In the genomic region with DNA sequence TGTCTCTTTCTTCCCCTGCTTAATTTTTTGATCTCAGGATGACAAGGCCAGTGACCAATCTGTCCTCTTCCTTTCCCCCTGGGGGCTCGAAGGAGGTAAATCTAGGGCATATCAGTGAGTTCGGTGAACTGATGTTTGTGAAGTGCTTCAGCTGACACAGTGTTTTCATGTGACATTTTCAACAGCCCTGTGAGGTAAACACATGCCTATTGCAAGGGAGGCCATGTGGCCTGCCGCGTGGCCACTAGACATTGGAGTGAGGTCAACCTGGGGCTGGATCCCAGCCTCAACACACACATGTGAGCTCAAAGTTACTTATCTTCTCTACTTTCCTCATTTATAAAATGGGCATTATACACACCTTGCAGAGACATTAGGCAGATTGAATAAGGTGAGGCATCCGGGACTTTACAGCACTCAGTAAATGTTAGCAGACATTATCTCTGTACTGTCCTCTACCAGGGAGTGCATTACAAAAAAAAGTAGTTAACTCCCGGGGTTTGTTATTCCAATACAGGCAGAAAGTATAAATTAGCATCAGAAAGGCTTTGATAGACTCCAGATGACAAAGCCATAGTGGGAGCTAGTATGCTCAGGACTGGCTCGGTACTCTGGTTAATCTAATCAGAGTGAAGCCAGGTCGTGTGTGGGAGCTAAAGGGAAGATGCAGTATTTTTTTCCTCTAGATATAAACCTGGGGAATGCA, we compare ENCODE assay signal across 19 cellular contexts.
A peak's percentile ranks its signal among the peaks of the same experiment; 100 is the strongest.
DNase-seq lines count a peak whose midpoint lies in the region; ATAC-seq and TF ChIP-seq lines count a peak whose summit lies in the region.
"Had no signal": no experiment of that assay in that cellular context is flagged by ENCODE, and none has a peak within 500 bp of the region (broad histone marks: within the 10 kb centered on the region; RNA-seq: fewer than 3 reads in every experiment).

No MANE protein-coding gene starts in this region.

- H3K18ac ChIP-seq in mesenchymal stem cell (ENCODE audit: low read depth in 1 of 2, low read length in 2 of 2) = no peak overlapping the region

- H3K4ac ChIP-seq in mesenchymal stem cell (ENCODE audit: low read depth in 1 of 2, low read length in 2 of 2) = no peak overlapping the region

- H2BK120ac ChIP-seq in mesenchymal stem cell (ENCODE audit: low read depth, low read length) = no peak overlapping the region

- no peak for TF ChIP-seq POLR2A in gastroesophageal sphincter (IDR thresholded peaks at IDR 0.05)
- no peak for TF ChIP-seq POLR2A in GM18505 (IDR thresholded peaks at IDR 0.05; ENCODE audit: borderline replicate concordance, extremely low read depth, insufficient read depth, insufficient read length)

- no peak overlapping the region for H2AK5ac ChIP-seq in mesenchymal stem cell (ENCODE audit: low read length, severe bottlenecking)

- TF ChIP-seq CTCF in gastroesophageal sphincter (IDR thresholded peaks at IDR 0.05) = no peak

- H3K36me3 ChIP-seq in HUES48 (ENCODE audit: control insufficient read depth, insufficient read depth, low read length) (no peaks in the 10 kb centered on the region), gastroesophageal sphincter (no peaks in the 10 kb centered on the region), mesenchymal stem cell (ENCODE audit: control insufficient read depth in 1 of 2, insufficient read depth in 2 of 2, low read depth in 1 of 2, low read length in 2 of 2) (no peaks in the 10 kb centered on the region), stomach smooth muscle (ENCODE audit: control insufficient read depth in 2 of 2, insufficient read depth in 2 of 2, low read length in 2 of 2) (no peaks in the 10 kb centered on the region)
- H3K36me3 ChIP-seq: neutrophil, Peyer's patch had no signal

- H2BK5ac ChIP-seq in mesenchymal stem cell (ENCODE audit: low read depth, low read length, poor library complexity, severe bottlenecking) = no peak overlapping the region

- no peak overlapping the region; the same call in 1 of the 2 replicates for H3K4me3 ChIP-seq in HUES48 (ENCODE audit: low read depth, low read length)
- no peak overlapping the region for H3K4me3 ChIP-seq in gastroesophageal sphincter
- H3K4me3 ChIP-seq in mesenchymal stem cell (ENCODE audit: insufficient read depth in 1 of 2, low read depth in 1 of 2, low read length in 2 of 2) = no peak overlapping the region
- no peak overlapping the region for H3K4me3 ChIP-seq in stomach smooth muscle (ENCODE audit: low read length in 2 of 2)
- H3K4me3 ChIP-seq: Peyer's patch, skin epidermis had no signal

- no peak overlapping the region for H3K14ac ChIP-seq in mesenchymal stem cell (ENCODE audit: low read length in 2 of 2)

- no peak for TF ChIP-seq EP300 in gastroesophageal sphincter (IDR thresholded peaks at IDR 0.05)

- no peak overlapping the region for H4K91ac ChIP-seq in mesenchymal stem cell (ENCODE audit: low read length)

- H3K27me3 ChIP-seq in HUES48 (ENCODE audit: control insufficient read depth, insufficient read depth, low read length) = no peaks in the 10 kb centered on the region
- no peaks in the 10 kb centered on the region for H3K27me3 ChIP-seq in gastroesophageal sphincter
- no peaks in the 10 kb centered on the region for H3K27me3 ChIP-seq in mesenchymal stem cell (ENCODE audit: control insufficient read depth in 1 of 2, insufficient read depth in 1 of 2, low read length in 2 of 2)
- H3K27me3 ChIP-seq in stomach smooth muscle (ENCODE audit: control insufficient read depth in 1 of 2, insufficient read depth in 2 of 2, low read length in 2 of 2) = no peaks in the 10 kb centered on the region
- H3K27me3 ChIP-seq: neutrophil, Peyer's patch had no signal

- peak overlapping the region; percentile 37 for H2BK15ac ChIP-seq in mesenchymal stem cell (ENCODE audit: low read depth, poor library complexity, severe bottlenecking)

- H3K79me1 ChIP-seq in mesenchymal stem cell (replicated peaks; ENCODE audit: low read length, poor library complexity, severe bottlenecking) = no peaks in the 10 kb centered on the region

- peak overlapping the region in 1 of 2 experiments; percentile 59 for H2BK12ac ChIP-seq in mesenchymal stem cell (ENCODE audit: low read length in 2 of 2)

- peaks cover 46% of the 10 kb centered on the region for H3K4me1 ChIP-seq in HUES48 (ENCODE audit: control insufficient read depth, insufficient read depth, low read length)
- H3K4me1 ChIP-seq in gastroesophageal sphincter = peaks cover 0 to 62% (median 0%) of the 10 kb centered on the region in 3 donors
- peaks cover 2% of the 10 kb centered on the region for H3K4me1 ChIP-seq in mesenchymal stem cell (ENCODE audit: control insufficient read depth, insufficient read depth, low read depth, low read length)
- H3K4me1 ChIP-seq in stomach smooth muscle (ENCODE audit: control insufficient read depth, insufficient read depth, low read length) = peaks cover 39% of the 10 kb centered on the region

- no peak overlapping the region for H4K8ac ChIP-seq in mesenchymal stem cell (ENCODE audit: low read length)

- H3K27ac ChIP-seq in HUES48 (ENCODE audit: low read depth, low read length) (peak overlapping the region; percentile 77), gastroesophageal sphincter (peak overlapping the region in 3 of 4 donors; percentile 15 to 67 (median 61)), mesenchymal stem cell (ENCODE audit: low read length, poor library complexity, severe bottlenecking) (no peak overlapping the region), stomach smooth muscle (ENCODE audit: low read length) (peak overlapping the region; percentile 62)
- H3K27ac ChIP-seq: neutrophil, VCaP had no signal

- H3K23ac ChIP-seq in mesenchymal stem cell (ENCODE audit: low read length in 2 of 2) = no peak overlapping the region

- peak; percentile 43 for DNase-seq in mesenchymal stem cell
- DNase-seq in D341Med (ENCODE audit: low spot score) = no peak
- DNase-seq: activated naive CD8-positive, alpha-beta T cell treated with anti-CD3 and anti-CD28 coated beads, Interleukin-2, amount 50 U/mL, for 24 hours; AML-193; effector CD8-positive, alpha-beta T cell; hypothalamus; NCI-H1694; NCI-H524; Peyer's patch had no signal

- H3K9me3 ChIP-seq in HUES48 (ENCODE audit: control insufficient read depth, insufficient read depth, low read length) = no peaks in the 10 kb centered on the region
- H3K9me3 ChIP-seq in gastroesophageal sphincter = no peaks in the 10 kb centered on the region
- H3K9me3 ChIP-seq in mesenchymal stem cell (ENCODE audit: control insufficient read depth, low read length) = no peaks in the 10 kb centered on the region
- H3K9me3 ChIP-seq in stomach smooth muscle (ENCODE audit: control insufficient read depth in 2 of 2, low read length in 2 of 2) = no peaks in the 10 kb centered on the region
- H3K9me3 ChIP-seq: neutrophil, Peyer's patch had no signal

- H3K4me2 ChIP-seq in mesenchymal stem cell (ENCODE audit: low read length, poor library complexity, severe bottlenecking) = no peak overlapping the region

- WGBS in gastroesophageal sphincter (ENCODE audit: low coverage in 1 of 2), 2 donors = 37 to 50% methylated on average over 2 to 7 of the region's 8 CpGs
- 49% methylated on average over 7 of the region's 8 CpGs for WGBS in mesenchymal stem cell

- no peak overlapping the region for H2AFZ ChIP-seq in mesenchymal stem cell (ENCODE audit: low read depth, low read length)

- ATAC-seq in gastroesophageal sphincter = peak; percentile 37
- ATAC-seq in HG03439 (IDR thresholded peaks at IDR 0.05; ENCODE audit: unreplicated experiment) = no peak
- no peak for ATAC-seq in HG02884 (IDR thresholded peaks at IDR 0.05; ENCODE audit: unreplicated experiment)
- ATAC-seq in GM18505 (IDR thresholded peaks at IDR 0.05; ENCODE audit: unreplicated experiment) = no peak
- ATAC-seq: activated naive CD8-positive, alpha-beta T cell treated with anti-CD3 and anti-CD28 coated beads, Interleukin-2, amount 50 U/mL, for 24 hours; stimulated activated memory B cell treated with anti-CD40 and anti-IgM and Interleukin-4, amounts not matched to agents 10 μg/mL and 1 μg/mL and 100 μg/mL, for 72 hours had no signal

- H3K9ac ChIP-seq in HUES48 (ENCODE audit: low read depth, low read length) (0 out of 2 replicates have a peak overlapping the region, but pooled peaks have one; percentile 5), mesenchymal stem cell (ENCODE audit: low read length) (peak overlapping the region; percentile 56), stomach smooth muscle (ENCODE audit: low read length in 2 of 2) (peak overlapping the region in 1 of 2 donors; percentile 4)
